1 cellular context compared by ENCODE assay signal in genomic region chr2:16635796-16636699, GRCh38.
TF ChIP-seq lines count a peak whose summit lies in the region.

No MANE protein-coding gene starts in this region.

TF ChIP-seq in GM12878, 131 proteins besides CTCF, POLR2A, EP300 and RAD21:
- TF ChIP-seq KDM1A (IDR thresholded peaks at IDR 0.05; ENCODE audit: borderline replicate concordance), result no peak
- TF ChIP-seq RUNX3 (IDR thresholded peaks at IDR 0.05; ENCODE audit: low read length), result peak; percentile 29; the same call in 1 of the 2 replicates
- TF ChIP-seq PKNOX1 (IDR thresholded peaks at IDR 0.05), result peak; percentile 39; the same call in 1 of the 2 replicates
